13 cellular contexts compared by ENCODE assay signal in genomic region chr21:17540530-17540929, GRCh38.
"Had no signal": no experiment of that assay in that cellular context is flagged by ENCODE, and none has a peak within 500 bp of the region (broad histone marks: within the 10 kb centered on the region; RNA-seq: fewer than 3 reads in every experiment).

No MANE protein-coding gene starts in this region.

- DNase-seq: activated CD4-positive, alpha-beta T cell treated with anti-CD3 and anti-CD28 coated beads for 1 hour; activated CD4-positive, alpha-beta T cell treated with anti-CD3 and anti-CD28 coated beads, Interleukin-2, amount 50 U/mL, for 4 hours; activated gamma-delta T cell; endodermal cell; erythroblast; left cardiac atrium; lower lobe of right lung; natural killer cell; pancreas; stimulated activated CD4-positive, alpha-beta T cell treated with anti-CD3 and anti-CD28 coated beads, Interleukin-4, amount 100 ng/mL, for 24 hours had no signal

- ATAC-seq: natural killer cell; sciatic nerve; stimulated activated memory B cell treated with anti-CD40 and anti-IgM and Interleukin-4, amounts not matched to agents 10 μg/mL and 1 μg/mL and 100 μg/mL, for 72 hours had no signal

- H3K9me3 ChIP-seq: lower lobe of right lung, pancreas had no signal

- H3K4me3 ChIP-seq: lower lobe of right lung, pancreas, smooth muscle cell had no signal

- H3K36me3 ChIP-seq: lower lobe of right lung, pancreas had no signal

- H3K4me2 ChIP-seq: smooth muscle cell had no signal

- H3K27ac ChIP-seq: lower lobe of right lung, pancreas had no signal
